ENCODE assay signal across 1 cellular context in genomic region chr2:166229678-166230023, GRCh38.
TF ChIP-seq lines count a peak whose summit lies in the region.

No MANE protein-coding gene starts in this region.

TF ChIP-seq in endothelial cell of umbilical vein, 7 proteins besides CTCF, POLR2A, EP300 and RAD21:
- TF ChIP-seq JUN (IDR thresholded peaks at IDR 0.05; ENCODE audit: borderline replicate concordance, insufficient read depth, insufficient read length, low read depth): no peak
- no peak for TF ChIP-seq EZH2 (IDR thresholded peaks at IDR 0.05; ENCODE audit: borderline replicate concordance, low read depth, low read length, severe bottlenecking)
- TF ChIP-seq, protein P1, sequence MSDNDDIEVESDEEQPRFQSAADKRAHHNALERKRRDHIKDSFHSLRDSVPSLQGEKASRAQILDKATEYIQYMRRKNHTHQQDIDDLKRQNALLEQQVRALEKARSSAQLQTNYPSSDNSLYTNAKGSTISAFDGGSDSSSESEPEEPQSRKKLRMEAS (IDR thresholded peaks at IDR 0.05; ENCODE audit: insufficient read depth, insufficient read length): no peak
- no peak for TF ChIP-seq FOS (IDR thresholded peaks at IDR 0.05; ENCODE audit: borderline replicate concordance, insufficient read depth, low read length)
- no peak for TF ChIP-seq MYC (IDR thresholded peaks at IDR 0.05; ENCODE audit: low read depth, low read length)
- no peak for TF ChIP-seq GATA2 (IDR thresholded peaks at IDR 0.05; ENCODE audit: insufficient read depth, insufficient read length, low read depth, low read length)
- TF ChIP-seq POLR2AphosphoS5 (IDR thresholded peaks at IDR 0.05; ENCODE audit: insufficient read depth, low read depth, low read length): no peak
